ENCODE assay signal across 2 cellular contexts in genomic region chr1:76073471-76073870, GRCh38.
TF ChIP-seq lines count a peak whose summit lies in the region.

No MANE protein-coding gene starts in this region.

TF ChIP-seq in HCT116, 20 proteins besides CTCF, POLR2A, EP300 and RAD21 (continued from another document):
- TF ChIP-seq SIN3A (IDR thresholded peaks at IDR 0.05; ENCODE audit: low read depth) (no peak), POLR2AphosphoS5 (IDR thresholded peaks at IDR 0.05; ENCODE audit: low read depth, low read length) (no peak), EZH2 (IDR thresholded peaks at IDR 0.05) (no peak), YY1 (IDR thresholded peaks at IDR 0.05; ENCODE audit: extremely low read depth, insufficient replicate concordance, low read depth, low read length) (no peak), EGR1 (IDR thresholded peaks at IDR 0.05; ENCODE audit: low read depth) (no peak), TCF7L2 (IDR thresholded peaks at IDR 0.05; ENCODE audit: borderline replicate concordance, extremely low read depth, insufficient read depth, insufficient read length) (no peak), JUND (IDR thresholded peaks at IDR 0.05) (no peak), ZNF274 (IDR thresholded peaks at IDR 0.05; ENCODE audit: low read depth, low read length) (no peak), REST (IDR thresholded peaks at IDR 0.05; ENCODE audit: low read depth) (no peak)

TF ChIP-seq in K562, 482 proteins besides CTCF, POLR2A, EP300 and RAD21 (continued from another document):
- TF ChIP-seq FOXK2 (conservative IDR thresholded peaks at IDR 0.05 in 1 of 2, IDR thresholded peaks at IDR 0.05 in 1 of 2; ENCODE audit: low read depth in 2 of 2): no peak
- TF ChIP-seq ILF3 (IDR thresholded peaks at IDR 0.05; ENCODE audit: borderline replicate concordance): no peak
- no peak for TF ChIP-seq HLTF (IDR thresholded peaks at IDR 0.05)
- TF ChIP-seq PHB2 (IDR thresholded peaks at IDR 0.05; ENCODE audit: low read depth): no peak
- TF ChIP-seq BMI1 (IDR thresholded peaks at IDR 0.05; ENCODE audit: low read length): no peak
- TF ChIP-seq TFE3 (CRISPR knock-in tag; IDR thresholded peaks at IDR 0.05): no peak
- TF ChIP-seq SNIP1 (IDR thresholded peaks at IDR 0.05; ENCODE audit: low read depth): no peak
- TF ChIP-seq MCM2 (IDR thresholded peaks at IDR 0.05; ENCODE audit: low read depth): no peak
- no peak for TF ChIP-seq CCNT2 (IDR thresholded peaks at IDR 0.05; ENCODE audit: borderline replicate concordance, extremely low read depth, insufficient read length, low read depth, low read length)
- no peak for TF ChIP-seq RAD51 (IDR thresholded peaks at IDR 0.05; ENCODE audit: borderline replicate concordance, low read depth)
- TF ChIP-seq PPARD (CRISPR knock-in tag; IDR thresholded peaks at IDR 0.05): no peak
- no peak for TF ChIP-seq EP400 (IDR thresholded peaks at IDR 0.05)
- TF ChIP-seq ATF1 (CRISPR knock-in tag; IDR thresholded peaks at IDR 0.05): no peak
- no peak for TF ChIP-seq ATF1 (tag; IDR thresholded peaks at IDR 0.05)
- no peak for TF ChIP-seq HDAC6 (IDR thresholded peaks at IDR 0.05; ENCODE audit: low read depth, low read length)
- no peak for TF ChIP-seq AFF1 (IDR thresholded peaks at IDR 0.05; ENCODE audit: low read depth in 1 of 2, partially characterized antibody in 2 of 2)
